8 cellular contexts compared by ENCODE assay signal in the genomic region with DNA sequence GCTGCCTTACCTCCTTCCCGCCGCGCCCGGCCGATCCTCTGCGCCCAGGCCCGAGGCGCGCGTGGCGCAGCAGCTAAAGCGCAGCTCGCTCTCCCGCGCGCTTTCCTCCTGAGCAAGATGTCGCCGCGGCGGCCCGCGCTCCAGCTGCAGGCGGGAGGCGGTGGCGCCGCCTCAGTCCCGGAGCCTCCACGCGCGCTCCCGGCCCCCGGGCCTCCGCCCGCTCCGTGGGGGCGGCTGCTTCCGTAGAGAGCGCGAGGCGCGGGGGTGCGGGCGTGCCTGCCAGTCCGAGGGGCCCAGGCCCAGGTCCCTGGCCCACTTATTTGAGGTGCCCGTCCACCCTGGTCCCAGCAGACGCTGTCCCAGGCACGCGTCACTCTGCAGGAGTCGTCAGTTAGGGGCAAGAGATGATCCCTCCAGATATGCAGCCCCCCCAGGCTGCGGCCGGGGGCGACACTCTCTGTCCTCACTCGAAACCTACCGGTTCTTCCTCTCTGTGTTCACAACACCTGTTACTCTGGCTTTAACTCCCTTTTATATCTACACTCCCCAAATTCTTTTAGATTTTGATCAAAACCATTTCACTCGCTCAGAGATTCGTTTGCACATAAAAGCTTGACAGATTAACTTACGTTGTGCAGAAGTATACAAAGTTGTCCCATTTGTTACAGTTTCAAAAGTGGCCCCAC. TPM values are rescaled to one million over a fixed set of nuclear protein-coding genes. Genes with fewer than 3 reads are reported as not detected.
DNase-seq lines count a peak whose midpoint lies in the region; ATAC-seq and TF ChIP-seq lines count a peak whose summit lies in the region.

A gene with protein sequence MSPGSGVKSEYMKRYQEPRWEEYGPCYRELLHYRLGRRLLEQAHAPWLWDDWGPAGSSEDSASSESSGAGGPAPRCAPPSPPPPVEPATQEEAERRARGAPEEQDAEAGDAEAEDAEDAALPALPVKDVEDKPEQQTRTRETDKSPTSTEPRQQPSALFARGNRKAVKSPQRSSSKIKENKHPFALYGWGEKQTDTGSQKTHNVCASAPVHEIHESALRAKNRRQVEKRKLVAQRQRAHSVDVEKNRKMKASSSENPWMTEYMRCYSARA (minus strand): TSS at position 146 of the 686 bp plus-strand sequence. CDS start 582 bp downstream, outside the sequence.

- H3K27me3 ChIP-seq in A673 (replicated peaks; ENCODE audit: insufficient read depth, low read depth, low read length, poor library complexity) (no peaks in the 10 kb centered on the region), mucosa of rectum (ENCODE audit: control insufficient read depth in 2 of 2, insufficient read depth in 2 of 2, low read length in 2 of 2) (peaks cover 0 to 4% of the 10 kb centered on the region in 2 donors)

- H3K9me3 ChIP-seq in A673 (ENCODE audit: low read depth, low read length, poor library complexity, severe bottlenecking) = no peaks in the 10 kb centered on the region
- no peaks in the 10 kb centered on the region for H3K9me3 ChIP-seq in mucosa of rectum (ENCODE audit: control insufficient read depth in 2 of 2, low read length in 2 of 2)

- H3K27ac ChIP-seq in A673 (ENCODE audit: low read depth, low read length, poor library complexity, severe bottlenecking) (peak within 1 kb of the TSS; percentile 81), mucosa of rectum (ENCODE audit: low read depth in 2 of 2, low read length in 2 of 2) (peak within 1 kb of the TSS; percentile 86 to 87)

- peak within 1 kb of the TSS; percentile 89 for H3K4me3 Mint-ChIP-seq in stimulated activated memory B cell treated with anti-CD40 and anti-IgM and Interleukin-4, amounts not matched to agents 10 μg/mL and 1 μg/mL and 100 μg/mL, for 72 hours

- TF ChIP-seq CTCF in A673 (conservative IDR thresholded peaks at IDR 0.05; ENCODE audit: low read depth, low read length) = no peak

- peaks cover 25% of the 10 kb centered on the region for H3K27me3 Mint-ChIP-seq in stimulated activated memory B cell treated with anti-CD40 and anti-IgM and Interleukin-4, amounts not matched to agents 10 μg/mL and 1 μg/mL and 100 μg/mL, for 72 hours

- peak; percentile 38 for ATAC-seq in GM18502 (IDR thresholded peaks at IDR 0.05; ENCODE audit: poor library complexity, unreplicated experiment)
- ATAC-seq in HG02938 (IDR thresholded peaks at IDR 0.05; ENCODE audit: unreplicated experiment) = peak; percentile 37
- peak; percentile 70 for ATAC-seq in stimulated activated memory B cell treated with anti-CD40 and anti-IgM and Interleukin-4, amounts not matched to agents 10 μg/mL and 1 μg/mL and 100 μg/mL, for 72 hours

- peak within 1 kb of the TSS; percentile 63 to 87 for H3K9ac ChIP-seq in mucosa of rectum (ENCODE audit: low read depth in 1 of 2, low read length in 2 of 2)

- peak within 1 kb of the TSS; percentile 90 for H3K27ac Mint-ChIP-seq in stimulated activated memory B cell treated with anti-CD40 and anti-IgM and Interleukin-4, amounts not matched to agents 10 μg/mL and 1 μg/mL and 100 μg/mL, for 72 hours

- TF ChIP-seq POLR2A in erythroblast (IDR thresholded peaks at IDR 0.05; ENCODE audit: low read length) = peak; percentile 30

- H3K36me3 ChIP-seq in A673 (ENCODE audit: insufficient read depth, low read length, poor library complexity, severe bottlenecking) (no peaks in the 10 kb centered on the region), mucosa of rectum (ENCODE audit: control insufficient read depth in 2 of 2, insufficient read depth in 2 of 2, low read length in 2 of 2) (no peaks in the 10 kb centered on the region)

- H3K4me1 Mint-ChIP-seq in stimulated activated memory B cell treated with anti-CD40 and anti-IgM and Interleukin-4, amounts not matched to agents 10 μg/mL and 1 μg/mL and 100 μg/mL, for 72 hours = peaks cover 42% of the 10 kb centered on the region

- POLR2A ChIA-PET in A673 (lab: Charles Lee; ENCODE audit: low non-redundant PET) = interaction anchor here (0.7 kb wide), 1 partner anchor 52 kb away, joined by 3 read pairs; no protein-coding TSS in a partner anchor

- BruUV-seq in A673 (replicated peaks; lab: Mats Ljungman, UMichigan) = no TSS peak

- intact Hi-C loops in A673 (cut with micrococcal nuclease; ENCODE audit: unreplicated experiment) = loop anchor here (5.0 kb wide), 1 partner anchor 71 kb away; the partner anchor contains the start of gene RAB4A

- H3K4me3 ChIP-seq in A673 (ENCODE audit: low read depth, low read length, poor library complexity, severe bottlenecking) = peak within 1 kb of the TSS; percentile 70
- peak within 1 kb of the TSS; percentile 78 to 89 for H3K4me3 ChIP-seq in mucosa of rectum (ENCODE audit: low read length in 2 of 2)

- peaks cover 3% of the 10 kb centered on the region for H3K9me3 Mint-ChIP-seq in stimulated activated memory B cell treated with anti-CD40 and anti-IgM and Interleukin-4, amounts not matched to agents 10 μg/mL and 1 μg/mL and 100 μg/mL, for 72 hours

- H3K4me1 ChIP-seq in A673 (ENCODE audit: insufficient read depth, low read length, poor library complexity, severe bottlenecking) = no peaks in the 10 kb centered on the region
- H3K4me1 ChIP-seq in mucosa of rectum (ENCODE audit: control insufficient read depth in 2 of 2, insufficient read depth in 2 of 2, low read length in 2 of 2) = peaks cover 7 to 14% of the 10 kb centered on the region in 2 donors

- H3K36me3 Mint-ChIP-seq in stimulated activated memory B cell treated with anti-CD40 and anti-IgM and Interleukin-4, amounts not matched to agents 10 μg/mL and 1 μg/mL and 100 μg/mL, for 72 hours = no peaks in the 10 kb centered on the region

- CTCF ChIA-PET in A673 (lab: Charles Lee) = interaction anchor here (1.0 kb wide), 1 partner anchor 139 kb away, joined by 3 read pairs; no protein-coding TSS in a partner anchor

- DNase-seq in A673 (ENCODE audit: low spot score) = peak; percentile 70
- peak; percentile 33 for DNase-seq in NCI-H460 (ENCODE audit: extremely low read depth, low read depth)
- DNase-seq in activated CD8-positive, alpha-beta memory T cell treated with anti-CD3 and anti-CD28 coated beads, Interleukin-2, amount 50 U/mL, for 48 hours = peak; percentile 76
- DNase-seq in erythroblast (lab: John Stamatoyannopoulos, UW) = peak; percentile 77 to 79

RNA-seq across cellular contexts. Expression of the gene that starts here (rescaled TPM):
- total RNA-seq in A673 (2021) = 11.7 and 12.8 TPM in 2 replicates
- 17.8 and 19.1 TPM in 2 replicates for total RNA-seq in NCI-H460 (2014; rRNA removed; shearing (Covaris generic))
- polyA plus RNA-seq in NCI-H460 (2014; cell fraction: nucleus; rRNA removed) = 14.1 and 19.9 TPM in 2 replicates

Comparison
In these comparisons a context has a peak if more than half of its experiments do, and no peak if none do; other contexts are left out.
1. Peak in every context shown above with its lines: DNase-seq, ATAC-seq, H3K4me3 ChIP-seq and H3K27ac ChIP-seq.